ENCODE assay signal across 18 cellular contexts in genomic region chr1:88661951-88662664, GRCh38. TPM values are rescaled to one million over a fixed set of nuclear protein-coding genes. Genes with fewer than 3 reads are reported as not detected.
A peak's percentile ranks its signal among the peaks of the same experiment; 100 is the strongest.
DNase-seq lines count a peak whose midpoint lies in the region; ATAC-seq lines count a peak whose summit lies in the region.
"Had no signal": no experiment of that assay in that cellular context is flagged by ENCODE, and none has a peak within 500 bp of the region (broad histone marks: within the 10 kb centered on the region; RNA-seq: fewer than 3 reads in every experiment).

No MANE protein-coding gene starts in this region.

- H3K36me3 ChIP-seq in neuron (ENCODE audit: insufficient read depth, low read length): no peaks in the 10 kb centered on the region
- H3K36me3 ChIP-seq: lower lobe of right lung had no signal

- no peaks in the 10 kb centered on the region for H3K27me3 ChIP-seq in neuron (ENCODE audit: insufficient read depth, low read length)

- peaks cover 34% of the 10 kb centered on the region for H3K4me1 Mint-ChIP-seq in activated T-cell treated with anti-CD3 and anti-CD28 coated beads, Interleukin-2, amount 50 U/mL, for 72 hours (ENCODE audit: low read depth)
- H3K4me1 Mint-ChIP-seq in activated naive CD8-positive, alpha-beta T cell treated with anti-CD3 and anti-CD28 coated beads for 36 hours: peaks cover 28% of the 10 kb centered on the region

- DNase-seq in activated T-cell treated with anti-CD3 and anti-CD28 coated beads, Interleukin-2, amount 50 U/mL, for 72 hours: no peak
- DNase-seq in activated T-cell treated with anti-CD3 and anti-CD28 coated beads for 4 hours (no peak), superior temporal gyrus (ENCODE audit: extremely low spot score) (no peak), T1000 (lab: John Stamatoyannopoulos, UW) (no peak)
- DNase-seq in activated naive CD8-positive, alpha-beta T cell treated with anti-CD3 and anti-CD28 coated beads for 36 hours: no peak
- DNase-seq: activated CD8-positive, alpha-beta T cell treated with anti-CD3 and anti-CD28 coated beads for 36 hours; amygdala; DMS153; effector CD4-positive, alpha-beta T cell; lower lobe of right lung; NCI-H146; substantia nigra had no signal

- no peaks in the 10 kb centered on the region for H3K27me3 Mint-ChIP-seq in activated T-cell treated with anti-CD3 and anti-CD28 coated beads, Interleukin-2, amount 50 U/mL, for 72 hours (ENCODE audit: low read depth)
- H3K27me3 Mint-ChIP-seq in activated naive CD8-positive, alpha-beta T cell treated with anti-CD3 and anti-CD28 coated beads for 36 hours: no peaks in the 10 kb centered on the region

- H3K27ac Mint-ChIP-seq in activated T-cell treated with anti-CD3 and anti-CD28 coated beads, Interleukin-2, amount 50 U/mL, for 72 hours: peak overlapping the region; percentile 92
- H3K27ac Mint-ChIP-seq in activated naive CD8-positive, alpha-beta T cell treated with anti-CD3 and anti-CD28 coated beads for 36 hours: peak overlapping the region; percentile 80

- H3K9me3 ChIP-seq in neuron (ENCODE audit: low read length): no peaks in the 10 kb centered on the region
- H3K9me3 ChIP-seq: A549, lower lobe of right lung had no signal

- peaks cover 6% of the 10 kb centered on the region for H3K4me1 ChIP-seq in neuron (ENCODE audit: insufficient read depth, low read length)
- H3K4me1 ChIP-seq: A549, lower lobe of right lung had no signal

- H3K36me3 Mint-ChIP-seq in activated T-cell treated with anti-CD3 and anti-CD28 coated beads, Interleukin-2, amount 50 U/mL, for 72 hours (ENCODE audit: insufficient read depth in 2 of 2): no peaks in the 10 kb centered on the region
- peaks cover 1% of the 10 kb centered on the region for H3K36me3 Mint-ChIP-seq in activated naive CD8-positive, alpha-beta T cell treated with anti-CD3 and anti-CD28 coated beads for 36 hours

- ATAC-seq in activated T-cell treated with anti-CD3 and anti-CD28 coated beads, Interleukin-2, amount 50 U/mL, for 72 hours (replicated peaks in 1 of 2): no peak
- ATAC-seq in HG02943 (IDR thresholded peaks at IDR 0.05; ENCODE audit: low read depth, unreplicated experiment): peak; percentile 69
- ATAC-seq in GM21390 (IDR thresholded peaks at IDR 0.05; ENCODE audit: unreplicated experiment): no peak
- ATAC-seq: A549, HCT116, lower lobe of right lung, SK-N-SH treated with all-trans-retinoic acid at 6 μM for 48 hours had no signal

- H3K9me3 Mint-ChIP-seq in activated T-cell treated with anti-CD3 and anti-CD28 coated beads, Interleukin-2, amount 50 U/mL, for 72 hours: no peaks in the 10 kb centered on the region
- H3K9me3 Mint-ChIP-seq in activated naive CD8-positive, alpha-beta T cell treated with anti-CD3 and anti-CD28 coated beads for 36 hours: no peaks in the 10 kb centered on the region
- H3K9me3 Mint-ChIP-seq: activated CD8-positive, alpha-beta T cell treated with anti-CD3 and anti-CD28 coated beads for 36 hours had no signal

- H2AFZ ChIP-seq in neuron (ENCODE audit: low read depth, low read length): peak overlapping the region; percentile 44

- H3K4me3 ChIP-seq in neuron (ENCODE audit: low read length): no peak overlapping the region
- H3K4me3 ChIP-seq: A549, lower lobe of right lung had no signal

- H3K4me3 Mint-ChIP-seq in activated T-cell treated with anti-CD3 and anti-CD28 coated beads, Interleukin-2, amount 50 U/mL, for 72 hours: peak overlapping the region in 1 of 2 donors; percentile 77
- no peak overlapping the region for H3K4me3 Mint-ChIP-seq in activated naive CD8-positive, alpha-beta T cell treated with anti-CD3 and anti-CD28 coated beads for 36 hours

RNA-seq across cellular contexts. Expression of gene PKN2, which starts 22.0 kb away (rescaled TPM):
- total RNA-seq in activated T-cell treated with anti-CD3 and anti-CD28 coated beads, Interleukin-2, amount 50 U/mL, for 72 hours: 10 to 100 TPM; 27.4 to 28.1 TPM
- total RNA-seq in activated naive CD8-positive, alpha-beta T cell treated with anti-CD3 and anti-CD28 coated beads for 36 hours: 10 to 100 TPM; 15.5 to 15.7 TPM
